ENCODE assay signal across 12 cellular contexts in genomic region chrX:106917830-106918500, GRCh38. TPM values are rescaled to one million over a fixed set of nuclear protein-coding genes. Genes with fewer than 3 reads are reported as not detected.
DNase-seq lines count a peak whose midpoint lies in the region; ATAC-seq and TF ChIP-seq lines count a peak whose summit lies in the region.
"Had no signal": no experiment of that assay in that cellular context is flagged by ENCODE, and none has a peak within 500 bp of the region (broad histone marks: within the 10 kb centered on the region; RNA-seq: fewer than 3 reads in every experiment).

No MANE protein-coding gene starts in this region.

- H3K36me3 ChIP-seq in MG63, result no peaks in the 10 kb centered on the region

- ATAC-seq in HG03520 (IDR thresholded peaks at IDR 0.05; ENCODE audit: unreplicated experiment), result no peak

- H3K9me3 ChIP-seq in MG63, result no peaks in the 10 kb centered on the region

- peak; percentile 2 for DNase-seq in activated effector memory CD4-positive, alpha-beta T cell treated with Interleukin-2 at 50 U/mL for 16 hours
- DNase-seq in activated effector memory CD4-positive, alpha-beta T cell treated with anti-CD3 and anti-CD28 coated beads, Interleukin-2, amount 50 U/mL, for 16 hours, result no peak
- DNase-seq in MG63 (peak; percentile 74), astrocyte of the hippocampus (ENCODE audit: low read depth, low spot score) (peak; percentile 88), retinal pigment epithelial cell (ENCODE audit: low read depth) (peak; percentile 68), D341Med (ENCODE audit: low spot score) (no peak)
- DNase-seq in activated CD8-positive, alpha-beta memory T cell treated with anti-CD3 and anti-CD28 coated beads for 24 hours, result no peak
- DNase-seq: activated CD8-positive, alpha-beta memory T cell treated with anti-CD3 and anti-CD28 coated beads, Interleukin-2, amount 50 U/mL, for 4 hours; C1 segment of cervical spinal cord had no signal

- TF ChIP-seq CTCF in retinal pigment epithelial cell (conservative IDR thresholded peaks at IDR 0.05; ENCODE audit: low read depth, low read length), result no peak

- no peaks in the 10 kb centered on the region for H3K27me3 ChIP-seq in MG63

- H3K4me3 ChIP-seq in MG63, result no peak overlapping the region
- H3K4me3 ChIP-seq in retinal pigment epithelial cell (ENCODE audit: low read length), result no peak overlapping the region

RNA-seq across cellular contexts. Expression of gene CLDN2, which starts 2.2 kb away (rescaled TPM):
- total RNA-seq in MG63 (2014; rRNA removed; shearing (Covaris generic); ENCODE audit: low replicate concordance), result not detected in 2 replicates
- total RNA-seq: myocyte had no signal

RNA-seq across cellular contexts. Expression of gene RIPPLY1, which starts 14.8 kb away (rescaled TPM):
- total RNA-seq in MG63 (2014; rRNA removed; shearing (Covaris generic); ENCODE audit: low replicate concordance), result 2.4 TPM in 1 of 2 replicates, not detected in the other
- total RNA-seq: epithelial cell of proximal tubule, myocyte had no signal

Comparison
In these comparisons a context has a peak if more than half of its experiments do, and no peak if none do; other contexts are left out.
1. DNase-seq: peak in activated effector memory CD4-positive, alpha-beta T cell treated with Interleukin-2 at 50 U/mL for 16 hours (single experiment), MG63 (single experiment), astrocyte of the hippocampus (single experiment) and retinal pigment epithelial cell (single experiment); none in activated effector memory CD4-positive, alpha-beta T cell treated with anti-CD3 and anti-CD28 coated beads, Interleukin-2, amount 50 U/mL, for 16 hours (single experiment), activated CD8-positive, alpha-beta memory T cell treated with anti-CD3 and anti-CD28 coated beads for 24 hours (single experiment) and D341Med (single experiment).